In genomic region chr15:64381000-64381751, GRCh38 we compare ENCODE assay signal across 1 cellular context.
TF ChIP-seq lines count a peak whose summit lies in the region.

TSS of gene PCLAF (minus strand) at chr15:64381441. CDS start at chr15:64381371, 70 bp downstream.

TF ChIP-seq in K562, 482 proteins besides CTCF, POLR2A, EP300 and RAD21 (continued from another document and continues in another):
- TF ChIP-seq, protein P1, sequence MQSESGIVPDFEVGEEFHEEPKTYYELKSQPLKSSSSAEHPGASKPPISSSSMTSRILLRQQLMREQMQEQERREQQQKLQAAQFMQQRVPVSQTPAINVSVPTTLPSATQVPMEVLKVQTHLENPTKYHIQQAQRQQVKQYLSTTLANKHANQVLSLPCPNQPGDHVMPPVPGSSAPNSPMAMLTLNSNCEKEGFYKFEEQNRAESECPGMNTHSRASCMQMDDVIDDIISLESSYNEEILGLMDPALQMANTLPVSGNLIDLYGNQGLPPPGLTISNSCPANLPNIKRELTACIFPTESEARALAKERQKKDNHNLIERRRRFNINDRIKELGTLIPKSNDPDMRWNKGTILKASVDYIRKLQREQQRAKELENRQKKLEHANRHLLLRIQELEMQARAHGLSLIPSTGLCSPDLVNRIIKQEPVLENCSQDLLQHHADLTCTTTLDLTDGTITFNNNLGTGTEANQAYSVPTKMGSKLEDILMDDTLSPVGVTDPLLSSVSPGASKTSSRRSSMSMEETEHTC (IDR thresholded peaks at IDR 0.05) = no peak
- TF ChIP-seq NCOA6 (IDR thresholded peaks at IDR 0.05) (no peak), NR2C2 (CRISPR knock-in tag; IDR thresholded peaks at IDR 0.05) (no peak), NR2C2 (tag; IDR thresholded peaks at IDR 0.05) (no peak), KAT7 (CRISPR knock-in tag; IDR thresholded peaks at IDR 0.05; ENCODE audit: borderline replicate concordance) (no peak), DLX4 (CRISPR knock-in tag; IDR thresholded peaks at IDR 0.05) (no peak), MAFF (IDR thresholded peaks at IDR 0.05; ENCODE audit: low read length) (no peak), KAT2B (IDR thresholded peaks at IDR 0.05; ENCODE audit: low read depth, low read length) (no peak), DNMT1 (IDR thresholded peaks at IDR 0.05) (no peak), NFIX (CRISPR knock-in tag; IDR thresholded peaks at IDR 0.05; ENCODE audit: low read depth) (no peak), PYGO2 (tag; IDR thresholded peaks at IDR 0.05) (no peak), PCBP2 (IDR thresholded peaks at IDR 0.05; ENCODE audit: low read depth, low read length, poor library complexity, severe bottlenecking) (no peak), ESRRA (IDR thresholded peaks at IDR 0.05; ENCODE audit: borderline replicate concordance, low read depth) (peak; percentile 52; the same call in 1 of the 2 replicates), KDM2B (CRISPR knock-in tag; IDR thresholded peaks at IDR 0.05) (no peak), ZNF507 (tag; conservative IDR thresholded peaks at IDR 0.05) (no peak), ARID2 (IDR thresholded peaks at IDR 0.05) (no peak), THRA (IDR thresholded peaks at IDR 0.05) (no peak), HDAC1 (IDR thresholded peaks at IDR 0.05) (peak in 1 of 2 experiments; percentile 90; a peak in 2 of 4 replicates), HDAC6 (IDR thresholded peaks at IDR 0.05; ENCODE audit: low read depth, low read length) (no peak), ZNF780A (CRISPR knock-in tag; IDR thresholded peaks at IDR 0.05) (no peak), BRD4 (IDR thresholded peaks at IDR 0.05) (0 out of 2 replicates have a peak, but pooled peaks have one; percentile 43), NR0B1 (IDR thresholded peaks at IDR 0.05; ENCODE audit: partially characterized antibody) (no peak), ZNF146 (CRISPR knock-in tag; IDR thresholded peaks at IDR 0.05; ENCODE audit: unreplicated experiment) (no peak), USF1 (CRISPR knock-in tag; IDR thresholded peaks at IDR 0.05) (no peak), OTX1 (CRISPR knock-in tag; IDR thresholded peaks at IDR 0.05) (no peak), MEF2A (IDR thresholded peaks at IDR 0.05; ENCODE audit: control insufficient read depth, low read depth, low read length) (no peak), ZSCAN32 (CRISPR knock-in tag; IDR thresholded peaks at IDR 0.05) (no peak), MEIS2 (IDR thresholded peaks at IDR 0.05; ENCODE audit: partially characterized antibody) (peak; percentile 52), ZNF175 (CRISPR knock-in tag; IDR thresholded peaks at IDR 0.05; ENCODE audit: low read depth) (no peak), NCOR1 (IDR thresholded peaks at IDR 0.05) (no peak), THAP7 (CRISPR knock-in tag; IDR thresholded peaks at IDR 0.05) (no peak), KLF1 (tag; IDR thresholded peaks at IDR 0.05) (no peak), NBN (IDR thresholded peaks at IDR 0.05; ENCODE audit: low read depth) (no peak), FOS (IDR thresholded peaks at IDR 0.05; ENCODE audit: extremely low read depth, insufficient read length) (peak; percentile 97), ZNF197 (CRISPR knock-in tag; IDR thresholded peaks at IDR 0.05; ENCODE audit: low read depth) (no peak), ZBTB7A (IDR thresholded peaks at IDR 0.05; ENCODE audit: borderline replicate concordance, control insufficient read depth, low read depth, low read length) (peak; percentile 60; the same call in 1 of the 2 replicates), SMARCB1 (IDR thresholded peaks at IDR 0.05; ENCODE audit: insufficient read length, low read depth) (no peak), RBM25 (IDR thresholded peaks at IDR 0.05; ENCODE audit: low read depth, low read length, severe bottlenecking) (peak; percentile 95), SRSF7 (optimal IDR thresholded peaks at IDR 0.05; ENCODE audit: low read depth, low read length) (no peak), NEUROD1 (IDR thresholded peaks at IDR 0.05; ENCODE audit: borderline replicate concordance, low read depth, low read length, partially characterized antibody) (peak; percentile 97)
- TF ChIP-seq, protein P2, sequence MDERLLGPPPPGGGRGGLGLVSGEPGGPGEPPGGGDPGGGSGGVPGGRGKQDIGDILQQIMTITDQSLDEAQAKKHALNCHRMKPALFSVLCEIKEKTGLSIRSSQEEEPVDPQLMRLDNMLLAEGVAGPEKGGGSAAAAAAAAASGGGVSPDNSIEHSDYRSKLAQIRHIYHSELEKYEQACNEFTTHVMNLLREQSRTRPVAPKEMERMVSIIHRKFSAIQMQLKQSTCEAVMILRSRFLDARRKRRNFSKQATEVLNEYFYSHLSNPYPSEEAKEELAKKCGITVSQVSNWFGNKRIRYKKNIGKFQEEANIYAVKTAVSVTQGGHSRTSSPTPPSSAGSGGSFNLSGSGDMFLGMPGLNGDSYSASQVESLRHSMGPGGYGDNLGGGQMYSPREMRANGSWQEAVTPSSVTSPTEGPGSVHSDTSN (CRISPR knock-in tag; IDR thresholded peaks at IDR 0.05; ENCODE audit: low read depth) = 0 out of 2 replicates have a peak, but pooled peaks have one; percentile 26
- TF ChIP-seq, protein P2 (tag; conservative IDR thresholded peaks at IDR 0.05; ENCODE audit: low read depth) = peak; percentile 96
- TF ChIP-seq, protein P3, sequence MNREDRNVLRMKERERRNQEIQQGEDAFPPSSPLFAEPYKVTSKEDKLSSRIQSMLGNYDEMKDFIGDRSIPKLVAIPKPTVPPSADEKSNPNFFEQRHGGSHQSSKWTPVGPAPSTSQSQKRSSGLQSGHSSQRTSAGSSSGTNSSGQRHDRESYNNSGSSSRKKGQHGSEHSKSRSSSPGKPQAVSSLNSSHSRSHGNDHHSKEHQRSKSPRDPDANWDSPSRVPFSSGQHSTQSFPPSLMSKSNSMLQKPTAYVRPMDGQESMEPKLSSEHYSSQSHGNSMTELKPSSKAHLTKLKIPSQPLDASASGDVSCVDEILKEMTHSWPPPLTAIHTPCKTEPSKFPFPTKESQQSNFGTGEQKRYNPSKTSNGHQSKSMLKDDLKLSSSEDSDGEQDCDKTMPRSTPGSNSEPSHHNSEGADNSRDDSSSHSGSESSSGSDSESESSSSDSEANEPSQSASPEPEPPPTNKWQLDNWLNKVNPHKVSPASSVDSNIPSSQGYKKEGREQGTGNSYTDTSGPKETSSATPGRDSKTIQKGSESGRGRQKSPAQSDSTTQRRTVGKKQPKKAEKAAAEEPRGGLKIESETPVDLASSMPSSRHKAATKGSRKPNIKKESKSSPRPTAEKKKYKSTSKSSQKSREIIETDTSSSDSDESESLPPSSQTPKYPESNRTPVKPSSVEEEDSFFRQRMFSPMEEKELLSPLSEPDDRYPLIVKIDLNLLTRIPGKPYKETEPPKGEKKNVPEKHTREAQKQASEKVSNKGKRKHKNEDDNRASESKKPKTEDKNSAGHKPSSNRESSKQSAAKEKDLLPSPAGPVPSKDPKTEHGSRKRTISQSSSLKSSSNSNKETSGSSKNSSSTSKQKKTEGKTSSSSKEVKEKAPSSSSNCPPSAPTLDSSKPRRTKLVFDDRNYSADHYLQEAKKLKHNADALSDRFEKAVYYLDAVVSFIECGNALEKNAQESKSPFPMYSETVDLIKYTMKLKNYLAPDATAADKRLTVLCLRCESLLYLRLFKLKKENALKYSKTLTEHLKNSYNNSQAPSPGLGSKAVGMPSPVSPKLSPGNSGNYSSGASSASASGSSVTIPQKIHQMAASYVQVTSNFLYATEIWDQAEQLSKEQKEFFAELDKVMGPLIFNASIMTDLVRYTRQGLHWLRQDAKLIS (CRISPR knock-in tag; IDR thresholded peaks at IDR 0.05) = no peak
- TF ChIP-seq, protein P4, sequence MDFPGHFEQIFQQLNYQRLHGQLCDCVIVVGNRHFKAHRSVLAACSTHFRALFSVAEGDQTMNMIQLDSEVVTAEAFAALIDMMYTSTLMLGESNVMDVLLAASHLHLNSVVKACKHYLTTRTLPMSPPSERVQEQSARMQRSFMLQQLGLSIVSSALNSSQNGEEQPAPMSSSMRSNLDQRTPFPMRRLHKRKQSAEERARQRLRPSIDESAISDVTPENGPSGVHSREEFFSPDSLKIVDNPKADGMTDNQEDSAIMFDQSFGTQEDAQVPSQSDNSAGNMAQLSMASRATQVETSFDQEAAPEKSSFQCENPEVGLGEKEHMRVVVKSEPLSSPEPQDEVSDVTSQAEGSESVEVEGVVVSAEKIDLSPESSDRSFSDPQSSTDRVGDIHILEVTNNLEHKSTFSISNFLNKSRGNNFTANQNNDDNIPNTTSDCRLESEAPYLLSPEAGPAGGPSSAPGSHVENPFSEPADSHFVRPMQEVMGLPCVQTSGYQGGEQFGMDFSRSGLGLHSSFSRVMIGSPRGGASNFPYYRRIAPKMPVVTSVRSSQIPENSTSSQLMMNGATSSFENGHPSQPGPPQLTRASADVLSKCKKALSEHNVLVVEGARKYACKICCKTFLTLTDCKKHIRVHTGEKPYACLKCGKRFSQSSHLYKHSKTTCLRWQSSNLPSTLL (IDR thresholded peaks at IDR 0.05) = no peak
- TF ChIP-seq, protein P5, sequence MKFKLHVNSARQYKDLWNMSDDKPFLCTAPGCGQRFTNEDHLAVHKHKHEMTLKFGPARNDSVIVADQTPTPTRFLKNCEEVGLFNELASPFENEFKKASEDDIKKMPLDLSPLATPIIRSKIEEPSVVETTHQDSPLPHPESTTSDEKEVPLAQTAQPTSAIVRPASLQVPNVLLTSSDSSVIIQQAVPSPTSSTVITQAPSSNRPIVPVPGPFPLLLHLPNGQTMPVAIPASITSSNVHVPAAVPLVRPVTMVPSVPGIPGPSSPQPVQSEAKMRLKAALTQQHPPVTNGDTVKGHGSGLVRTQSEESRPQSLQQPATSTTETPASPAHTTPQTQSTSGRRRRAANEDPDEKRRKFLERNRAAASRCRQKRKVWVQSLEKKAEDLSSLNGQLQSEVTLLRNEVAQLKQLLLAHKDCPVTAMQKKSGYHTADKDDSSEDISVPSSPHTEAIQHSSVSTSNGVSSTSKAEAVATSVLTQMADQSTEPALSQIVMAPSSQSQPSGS (CRISPR knock-in tag; IDR thresholded peaks at IDR 0.05) = no peak
- TF ChIP-seq, protein P6, sequence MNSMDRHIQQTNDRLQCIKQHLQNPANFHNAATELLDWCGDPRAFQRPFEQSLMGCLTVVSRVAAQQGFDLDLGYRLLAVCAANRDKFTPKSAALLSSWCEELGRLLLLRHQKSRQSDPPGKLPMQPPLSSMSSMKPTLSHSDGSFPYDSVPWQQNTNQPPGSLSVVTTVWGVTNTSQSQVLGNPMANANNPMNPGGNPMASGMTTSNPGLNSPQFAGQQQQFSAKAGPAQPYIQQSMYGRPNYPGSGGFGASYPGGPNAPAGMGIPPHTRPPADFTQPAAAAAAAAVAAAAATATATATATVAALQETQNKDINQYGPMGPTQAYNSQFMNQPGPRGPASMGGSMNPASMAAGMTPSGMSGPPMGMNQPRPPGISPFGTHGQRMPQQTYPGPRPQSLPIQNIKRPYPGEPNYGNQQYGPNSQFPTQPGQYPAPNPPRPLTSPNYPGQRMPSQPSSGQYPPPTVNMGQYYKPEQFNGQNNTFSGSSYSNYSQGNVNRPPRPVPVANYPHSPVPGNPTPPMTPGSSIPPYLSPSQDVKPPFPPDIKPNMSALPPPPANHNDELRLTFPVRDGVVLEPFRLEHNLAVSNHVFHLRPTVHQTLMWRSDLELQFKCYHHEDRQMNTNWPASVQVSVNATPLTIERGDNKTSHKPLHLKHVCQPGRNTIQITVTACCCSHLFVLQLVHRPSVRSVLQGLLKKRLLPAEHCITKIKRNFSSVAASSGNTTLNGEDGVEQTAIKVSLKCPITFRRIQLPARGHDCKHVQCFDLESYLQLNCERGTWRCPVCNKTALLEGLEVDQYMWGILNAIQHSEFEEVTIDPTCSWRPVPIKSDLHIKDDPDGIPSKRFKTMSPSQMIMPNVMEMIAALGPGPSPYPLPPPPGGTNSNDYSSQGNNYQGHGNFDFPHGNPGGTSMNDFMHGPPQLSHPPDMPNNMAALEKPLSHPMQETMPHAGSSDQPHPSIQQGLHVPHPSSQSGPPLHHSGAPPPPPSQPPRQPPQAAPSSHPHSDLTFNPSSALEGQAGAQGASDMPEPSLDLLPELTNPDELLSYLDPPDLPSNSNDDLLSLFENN (IDR thresholded peaks at IDR 0.05; ENCODE audit: low read depth in 2 of 2, low read length in 2 of 2) = no peak
